Comparison of ENCODE assay signal across 18 cellular contexts in the genomic region with DNA sequence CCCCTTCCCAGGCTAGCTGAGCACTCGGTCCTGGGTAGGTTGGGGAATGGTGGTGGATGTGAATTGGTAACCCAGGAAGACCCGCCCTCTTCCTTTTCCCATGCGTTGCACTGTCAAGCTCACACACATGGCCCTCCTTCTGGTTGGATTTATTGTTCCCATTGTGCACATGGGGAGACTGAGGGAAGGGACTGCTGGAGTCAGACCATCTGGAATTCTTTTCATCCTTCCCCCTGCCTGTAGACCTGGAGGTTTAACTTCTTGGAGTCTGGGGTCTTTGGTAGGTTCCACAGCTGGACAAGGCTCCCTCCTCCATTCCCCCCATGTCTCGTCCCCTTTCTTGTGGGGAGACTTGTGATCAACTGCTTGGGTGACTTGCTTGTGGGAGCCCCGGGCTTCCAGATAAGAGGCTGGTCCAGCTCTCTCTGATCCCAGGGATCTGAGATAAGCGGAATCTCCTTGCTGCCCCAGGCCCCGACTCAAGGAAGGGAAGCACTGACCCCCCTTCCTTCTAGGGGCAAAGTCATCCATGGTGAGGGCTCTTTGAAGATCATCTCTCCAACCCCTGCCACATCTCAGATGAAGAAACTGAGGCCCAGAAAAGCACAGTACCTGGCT. TPM values are rescaled to one million over a fixed set of nuclear protein-coding genes. Genes with fewer than 3 reads are reported as not detected.
DNase-seq lines count a peak whose midpoint lies in the region; ATAC-seq, FAIRE-seq and TF ChIP-seq lines count a peak whose summit lies in the region.
"Had no signal": no experiment of that assay in that cellular context is flagged by ENCODE, and none has a peak within 500 bp of the region (broad histone marks: within the 10 kb centered on the region; RNA-seq: fewer than 3 reads in every experiment).

No MANE protein-coding gene starts in this region.

- H3K4me3 ChIP-seq in BLaER1 (no peak overlapping the region), esophagus squamous epithelium (no peak overlapping the region), pancreas (no peak overlapping the region)
- H3K4me3 ChIP-seq: dorsolateral prefrontal cortex had no signal

- H3K27me3 ChIP-seq in BLaER1 (no peaks in the 10 kb centered on the region), esophagus squamous epithelium (no peaks in the 10 kb centered on the region), pancreas (no peaks in the 10 kb centered on the region)
- H3K27me3 ChIP-seq: dorsolateral prefrontal cortex had no signal

- TF ChIP-seq CTCF in RWPE1 (conservative IDR thresholded peaks at IDR 0.05; ENCODE audit: low read depth), result no peak
- TF ChIP-seq CTCF in esophagus squamous epithelium (IDR thresholded peaks at IDR 0.05), result no peak
- TF ChIP-seq CTCF in pancreas (IDR thresholded peaks at IDR 0.05), result no peak

- DNase-seq in RWPE1 (ENCODE audit: low spot score), result no peak
- no peak for DNase-seq in esophagus squamous epithelium (lab: John Stamatoyannopoulos, UW)
- DNase-seq in pancreas, result no peak
- no peak for DNase-seq in stimulated activated CD4-positive, alpha-beta T cell treated with anti-CD3 and anti-CD28 coated beads, Interleukin-15, amount 100 ng/mL, for 24 hours
- DNase-seq in central memory CD4-positive, alpha-beta T cell, result no peak
- no peak for DNase-seq in GM19238 (ENCODE audit: insufficient read length, low spot score)
- DNase-seq: ACHN; activated effector memory CD4-positive, alpha-beta T cell treated with anti-CD3 and anti-CD28 coated beads, Interleukin-2, amount 50 U/mL, for 16 hours; dorsolateral prefrontal cortex; NCI-H2029 treated with DMSO at 0.1 percent for 48 hours; NCI-H524; occipital lobe had no signal

- no peak for TF ChIP-seq POLR2A in esophagus squamous epithelium (IDR thresholded peaks at IDR 0.05)

- WGBS in esophagus squamous epithelium, 2 donors, result 34 to 51% methylated on average over 3 to 5 of the region's 7 CpGs
- WGBS in pancreas, 2 donors, result 49 to 61% methylated on average over 6 to 7 of the region's 7 CpGs

- CTCF ChIA-PET in RWPE1 (lab: Yijun Ruan, JAX), result interaction anchor here (0.5 to 1.5 kb wide), 3 partner anchors 13 to 62 kb away, joined by 3 to 8 read pairs (median 5); no protein-coding TSS in a partner anchor

- H3K9ac ChIP-seq in BLaER1, result no peak overlapping the region

- intact Hi-C loops in esophagus squamous epithelium (cut with DNase I) (no loop called here), pancreas (cut with DNase I) (no loop called here)

- H3K36me3 ChIP-seq in BLaER1 (no peaks in the 10 kb centered on the region), esophagus squamous epithelium (no peaks in the 10 kb centered on the region), pancreas (no peaks in the 10 kb centered on the region)

- H3K4me1 ChIP-seq in BLaER1 (peaks cover 82% of the 10 kb centered on the region), esophagus squamous epithelium (peaks cover 62 to 99% (median 62%) of the 10 kb centered on the region in 3 donors), pancreas (peaks cover 44 to 60% (median 50%) of the 10 kb centered on the region in 3 donors)

- no peak for FAIRE-seq in pancreas (lab: Jason Lieb, UNC)
- FAIRE-seq: astrocyte, G401.6, HTR-8/SVneo, RCC 7860 had no signal

- POLR2A ChIA-PET in RWPE1 (lab: Yijun Ruan, JAX; ENCODE audit: low non-redundant PET), result no interaction called here

- no peaks in the 10 kb centered on the region for H3K9me3 ChIP-seq in BLaER1
- H3K9me3 ChIP-seq in esophagus squamous epithelium, result no peaks in the 10 kb centered on the region
- H3K9me3 ChIP-seq in pancreas, result no peaks in the 10 kb centered on the region

- peaks cover 22% of the 10 kb centered on the region for H4K20me1 ChIP-seq in BLaER1

- H3K27ac ChIP-seq in BLaER1, result no peak overlapping the region
- H3K27ac ChIP-seq in RWPE1, result peak overlapping the region; percentile 100
- H3K27ac ChIP-seq in esophagus squamous epithelium, result peak overlapping the region; percentile 95 to 96 (median 96)
- peak overlapping the region; percentile 90 to 99 (median 97) for H3K27ac ChIP-seq in pancreas

- H3K4me2 ChIP-seq in BLaER1, result peak overlapping the region; percentile 68

- ATAC-seq in pancreas (no peak), GM18519 (IDR thresholded peaks at IDR 0.05; ENCODE audit: low FRiP score, unreplicated experiment) (no peak)

RNA-seq across cellular contexts. Expression of gene SYNC, which starts 55.7 kb away (rescaled TPM):
- total RNA-seq in esophagus squamous epithelium, result 10 to 100 TPM in 2 of 4 donors, 1 to 10 TPM in 2; 2.9 to 31.7 (median 9.1) TPM
- 1 to 10 TPM in 3 of 6 donors, under 1 TPM in 3; 0.28 to 1.3 (median 0.80) TPM for total RNA-seq in pancreas
- under 1 TPM; 0.52 to 0.91 TPM for polyA plus RNA-seq in pancreas

RNA-seq across cellular contexts. Expression of gene YARS1, which starts 58.9 kb away (rescaled TPM):
- total RNA-seq in esophagus squamous epithelium, result 10 to 100 TPM; 46.7 to 92.0 (median 62.3) TPM
- 100 to 1,000 TPM in 1 of 6 donors, 10 to 100 TPM in 5; 32.9 to 135 (median 38.3) TPM for total RNA-seq in pancreas
- polyA plus RNA-seq in pancreas, result 10 to 100 TPM; 25.1 to 30.4 TPM

RNA-seq across cellular contexts. Expression of gene S100PBP, which starts 59.2 kb away (rescaled TPM):
- 10 to 100 TPM in 2 of 4 donors, 1 to 10 TPM in 2; 6.5 to 20.0 (median 11.9) TPM for total RNA-seq in esophagus squamous epithelium
- 10 to 100 TPM in 3 of 6 donors, 1 to 10 TPM in 3; 7.6 to 20.2 (median 10.3) TPM for total RNA-seq in pancreas
- polyA plus RNA-seq in pancreas, result 10 to 100 TPM; 12.4 to 13.5 TPM
